ENCODE assay signal across 5 cellular contexts in genomic region chr12:111141205-111141604, GRCh38.
TF ChIP-seq lines count a peak whose summit lies in the region.

No MANE protein-coding gene starts in this region.

TF ChIP-seq in SK-N-SH treated with all-trans-retinoic acid at 6 μM for 48 hours, 23 proteins besides CTCF, POLR2A, EP300 and RAD21:
- no peak for TF ChIP-seq ESRRG (CRISPR knock-in tag; IDR thresholded peaks at IDR 0.05)
- TF ChIP-seq ZC3H10 (CRISPR knock-in tag; IDR thresholded peaks at IDR 0.05) = no peak
- no peak for TF ChIP-seq BACH2 (CRISPR knock-in tag; IDR thresholded peaks at IDR 0.05; ENCODE audit: borderline replicate concordance)
- no peak for TF ChIP-seq SNAI2 (CRISPR knock-in tag; IDR thresholded peaks at IDR 0.05)
- peak; percentile 42; the same call in 1 of the 2 replicates for TF ChIP-seq ZNF70 (CRISPR knock-in tag; IDR thresholded peaks at IDR 0.05)
- no peak for TF ChIP-seq ZFP3 (CRISPR knock-in tag; IDR thresholded peaks at IDR 0.05)
- no peak for TF ChIP-seq ISL1 (CRISPR knock-in tag; IDR thresholded peaks at IDR 0.05)

TF ChIP-seq in SK-N-SH, 30 proteins besides CTCF, POLR2A, EP300 and RAD21:
- no peak for TF ChIP-seq NRF1 (IDR thresholded peaks at IDR 0.05; ENCODE audit: low read depth, low read length)
- TF ChIP-seq RXRA (IDR thresholded peaks at IDR 0.05; ENCODE audit: borderline replicate concordance, low read depth) = no peak
- no peak for TF ChIP-seq POLR2AphosphoS5 (IDR thresholded peaks at IDR 0.05; ENCODE audit: low read depth, low read length)
- no peak for TF ChIP-seq JUND (IDR thresholded peaks at IDR 0.05)
- TF ChIP-seq ZBTB33 (IDR thresholded peaks at IDR 0.05; ENCODE audit: borderline replicate concordance, low read depth) = no peak
- TF ChIP-seq SMC3 (IDR thresholded peaks at IDR 0.05; ENCODE audit: low read depth, low read length) = no peak
- no peak for TF ChIP-seq MXI1 (IDR thresholded peaks at IDR 0.05; ENCODE audit: low read depth, low read length)
- no peak for TF ChIP-seq YY1 (IDR thresholded peaks at IDR 0.05; ENCODE audit: low read depth)
- TF ChIP-seq RFX5 (IDR thresholded peaks at IDR 0.05; ENCODE audit: low read length) = no peak

TF ChIP-seq in HepG2, 621 proteins besides CTCF, POLR2A, EP300 and RAD21:
- TF ChIP-seq JUND (CRISPR knock-in tag; IDR thresholded peaks at IDR 0.05) (no peak), GATAD2A (CRISPR knock-in tag; IDR thresholded peaks at IDR 0.05) (no peak), REL (CRISPR knock-in tag; conservative IDR thresholded peaks at IDR 0.05) (no peak), ZNF766 (CRISPR knock-in tag; IDR thresholded peaks at IDR 0.05; ENCODE audit: borderline replicate concordance) (no peak), ZNF629 (CRISPR knock-in tag; conservative IDR thresholded peaks at IDR 0.05) (0 out of 2 replicates have a peak, but pooled peaks have one; percentile 40)

TF ChIP-seq in HEK293, 187 proteins besides CTCF, POLR2A, EP300 and RAD21:
- TF ChIP-seq ZNF664 (tag by site-specific recombination; IDR thresholded peaks at IDR 0.05) (0 out of 2 replicates have a peak, but pooled peaks have one; percentile 29), ZNF184 (tag by site-specific recombination; IDR thresholded peaks at IDR 0.05) (no peak), ZNF768 (tag by site-specific recombination; IDR thresholded peaks at IDR 0.05) (peak; percentile 56; the same call in 1 of the 2 replicates)

TF ChIP-seq in K562, 482 proteins besides CTCF, POLR2A, EP300 and RAD21:
- peak; percentile 57 for TF ChIP-seq BCOR (IDR thresholded peaks at IDR 0.05)
- no peak for TF ChIP-seq ZBTB7A (IDR thresholded peaks at IDR 0.05; ENCODE audit: borderline replicate concordance, control insufficient read depth, low read depth, low read length)
- TF ChIP-seq TSHZ1 (CRISPR knock-in tag; IDR thresholded peaks at IDR 0.05) = no peak
- TF ChIP-seq ADNP (tag; IDR thresholded peaks at IDR 0.05) = peak; percentile 76; the same call in 1 of the 2 replicates
- TF ChIP-seq RBM25 (IDR thresholded peaks at IDR 0.05; ENCODE audit: low read depth, low read length, severe bottlenecking) = peak; percentile 94
- TF ChIP-seq ZFP36 (IDR thresholded peaks at IDR 0.05; ENCODE audit: low read depth, low read length, partially characterized antibody) = peak; percentile 38
- 0 out of 4 replicates have a peak, but pooled peaks of 1 of the 2 experiments have one; percentile 13 for TF ChIP-seq KDM1A (IDR thresholded peaks at IDR 0.05)
